In genomic region chr5:122877518-122877917, GRCh38 we compare ENCODE assay signal across 1 cellular context.
TF ChIP-seq lines count a peak whose summit lies in the region.

No MANE protein-coding gene starts in this region.

TF ChIP-seq in HepG2, 621 proteins besides CTCF, POLR2A, EP300 and RAD21 (continued from another document):
- TF ChIP-seq TRIM22 (IDR thresholded peaks at IDR 0.05): no peak
TF ChIP-seq in HepG2: peak in this region for 0.
